33 cellular contexts compared by ENCODE assay signal in genomic region chrX:76605390-76605789, GRCh38.
"Had no signal": no experiment of that assay in that cellular context is flagged by ENCODE, and none has a peak within 500 bp of the region (broad histone marks: within the 10 kb centered on the region; RNA-seq: fewer than 3 reads in every experiment).

No MANE protein-coding gene starts in this region.

- H3K9me3 ChIP-seq: adrenal gland had no signal

- H3K4me1 ChIP-seq: adrenal gland, ascending aorta had no signal

- H3K27me3 ChIP-seq: ascending aorta, cardiac muscle cell had no signal

- H3K36me3 ChIP-seq: adrenal gland, ascending aorta, cardiac muscle cell had no signal

- H3K4me3 ChIP-seq: adrenal gland, ascending aorta, cardiac muscle cell had no signal

- ATAC-seq: activated CD8-positive, alpha-beta T cell treated with anti-CD3 and anti-CD28 coated beads for 36 hours; activated naive CD4-positive, alpha-beta T cell treated with anti-CD3 and anti-CD28 coated beads, Interleukin-2, amount 50 U/mL, for 72 hours; activated T-cell treated with anti-CD3 and anti-CD28 coated beads, Interleukin-2, amount 50 U/mL, for 4 hours; activated T-cell treated with anti-CD3 and anti-CD28 coated beads, Interleukin-2, amount 50 U/mL, for 72 hours; activated T-helper 17 cell treated with anti-CD3 and anti-CD28 coated beads, Interleukin-2, amount 50 U/mL, for 72 hours had no signal

- H3K27ac ChIP-seq: adrenal gland, ascending aorta, cardiac muscle cell, VCaP had no signal

- DNase-seq: activated B cell treated with CpG ODN at 0.5 μM for 24 hours; activated CD4-positive, alpha-beta memory T cell treated with anti-CD3 and anti-CD28 coated beads for 36 hours; activated CD4-positive, alpha-beta T cell treated with anti-CD3 and anti-CD28 coated beads for 4 hours; activated CD4-positive, alpha-beta T cell treated with anti-CD3 and anti-CD28 coated beads, Interleukin-2, amount 10 ng/mL, durations not matched to agents 24 days and 14 days; activated CD4-positive, alpha-beta T cell treated with anti-CD3 and anti-CD28 coated beads, Interleukin-2, amount 50 U/mL, for 1 hour; activated CD4-positive, alpha-beta T cell treated with anti-CD3 and anti-CD28 coated beads, Interleukin-2, amount 50 U/mL, for 4 hours; activated CD4-positive, CD25-positive, alpha-beta regulatory T cell treated with anti-CD3 and anti-CD28 coated beads, Interleukin-2, amount 50 U/mL, for 72 hours; activated CD8-positive, alpha-beta memory T cell treated with anti-CD3 and anti-CD28 coated beads, Interleukin-2, amount 50 U/mL, for 4 hours; activated CD8-positive, alpha-beta T cell treated with anti-CD3 and anti-CD28 coated beads for 36 hours; activated effector memory CD4-positive, alpha-beta T cell treated with anti-CD3 and anti-CD28 coated beads, Interleukin-2, amount 50 U/mL, for 16 hours; activated gamma-delta T cell treated with Interleukin-2 at 50 U/mL for 16 hours; activated naive CD4-positive, alpha-beta T cell; activated naive CD4-positive, alpha-beta T cell treated with anti-CD3 and anti-CD28 coated beads for 36 hours; activated naive CD4-positive, alpha-beta T cell treated with anti-CD3 and anti-CD28 coated beads, Interleukin-2, amount 50 U/mL, for 16 hours; activated naive CD8-positive, alpha-beta T cell treated with anti-CD3 and anti-CD28 coated beads for 36 hours; activated T-cell treated with anti-CD3 and anti-CD28 coated beads for 4 hours; activated T-cell treated with anti-CD3 and anti-CD28 coated beads, Interleukin-2, amount 50 U/mL, for 1 hour; activated T-cell treated with anti-CD3 and anti-CD28 coated beads, Interleukin-2, amount 50 U/mL, for 4 hours; activated T-cell treated with anti-CD3 and anti-CD28 coated beads, Interleukin-2, amount 50 U/mL, for 72 hours; adrenal gland; amniotic stem cell; caudate nucleus; cerebellar nuclear complex; T-helper 1 cell; T-helper 2 cell; T-helper 9 cell had no signal

- FAIRE-seq: bronchial epithelial cell, TTC549 had no signal
